In genomic region chr17:70527364-70527888, GRCh38 we compare ENCODE assay signal across 1 cellular context.
TF ChIP-seq lines count a peak whose summit lies in the region.

No MANE protein-coding gene starts in this region.

TF ChIP-seq in GM12878, 131 proteins besides CTCF, POLR2A, EP300 and RAD21 (continued from another document and continues in another):
- TF ChIP-seq MLLT1 (IDR thresholded peaks at IDR 0.05): no peak
- no peak for TF ChIP-seq CUX1 (IDR thresholded peaks at IDR 0.05; ENCODE audit: insufficient replicate concordance, low read depth, low read length)
- TF ChIP-seq NR2C1 (IDR thresholded peaks at IDR 0.05): no peak; the same call in 1 of the 2 replicates
- TF ChIP-seq IKZF1 (conservative IDR thresholded peaks at IDR 0.05): peak; percentile 75
- peak; percentile 35; the same call in 1 of the 2 replicates for TF ChIP-seq CREM (IDR thresholded peaks at IDR 0.05; ENCODE audit: low read depth)
- no peak for TF ChIP-seq BMI1 (IDR thresholded peaks at IDR 0.05; ENCODE audit: borderline replicate concordance)
- TF ChIP-seq NRF1 (conservative IDR thresholded peaks at IDR 0.05; ENCODE audit: low read depth, low read length): no peak
- TF ChIP-seq ZNF274 (IDR thresholded peaks at IDR 0.05; ENCODE audit: insufficient read depth, insufficient read length): no peak
- TF ChIP-seq ZNF217 (IDR thresholded peaks at IDR 0.05): no peak; the same call in 1 of the 2 replicates
- no peak for TF ChIP-seq ZNF687 (IDR thresholded peaks at IDR 0.05)
- no peak for TF ChIP-seq SMAD1 (IDR thresholded peaks at IDR 0.05; ENCODE audit: low read depth, partially characterized antibody)
- no peak for TF ChIP-seq BRCA1 (IDR thresholded peaks at IDR 0.05; ENCODE audit: low read depth, low read length)
- no peak for TF ChIP-seq NBN (IDR thresholded peaks at IDR 0.05)
- TF ChIP-seq ATF2 (IDR thresholded peaks at IDR 0.05; ENCODE audit: low read length): peak; percentile 55; the same call in 1 of the 2 replicates
- 0 out of 2 replicates have a peak, but pooled peaks have one; percentile 27 for TF ChIP-seq RELB (IDR thresholded peaks at IDR 0.05; ENCODE audit: low read depth)
- peak in 1 of 2 experiments; percentile 16; a peak in 2 of 4 replicates for TF ChIP-seq IKZF2 (IDR thresholded peaks at IDR 0.05)
- TF ChIP-seq MTA2 (IDR thresholded peaks at IDR 0.05; ENCODE audit: low read depth): peak; percentile 53
- TF ChIP-seq MEF2B (IDR thresholded peaks at IDR 0.05; ENCODE audit: partially characterized antibody, poor library complexity, severe bottlenecking): peak; percentile 74
- TF ChIP-seq NFIC (IDR thresholded peaks at IDR 0.05; ENCODE audit: low read depth, low read length): peak; percentile 78; the same call in 1 of the 2 replicates
- no peak for TF ChIP-seq EZH2 (IDR thresholded peaks at IDR 0.05; ENCODE audit: borderline replicate concordance, control insufficient read depth, low read depth, low read length)
- no peak for TF ChIP-seq HSF1 (IDR thresholded peaks at IDR 0.05; ENCODE audit: low read depth, low read length)
- TF ChIP-seq SUZ12 (IDR thresholded peaks at IDR 0.05; ENCODE audit: unreplicated experiment): no peak
- no peak for TF ChIP-seq ZBTB4 (CRISPR knock-in tag; IDR thresholded peaks at IDR 0.05)
- TF ChIP-seq CHD2 (IDR thresholded peaks at IDR 0.05; ENCODE audit: borderline replicate concordance, low read depth, low read length): no peak
- TF ChIP-seq MYC (IDR thresholded peaks at IDR 0.05; ENCODE audit: insufficient read depth, insufficient read length, insufficient replicate concordance, low read length, severe bottlenecking): no peak
- no peak for TF ChIP-seq HDAC2 (IDR thresholded peaks at IDR 0.05)
- TF ChIP-seq ETV6 (conservative IDR thresholded peaks at IDR 0.05 in 1 of 2, IDR thresholded peaks at IDR 0.05 in 1 of 2; ENCODE audit: borderline replicate concordance in 1 of 2, low read depth in 1 of 2): peak in 1 of 2 experiments; percentile 28; a peak in 1 of 4 replicates
- TF ChIP-seq RCOR1 (conservative IDR thresholded peaks at IDR 0.05; ENCODE audit: low read depth, low read length): no peak
- no peak for TF ChIP-seq ESRRA (IDR thresholded peaks at IDR 0.05; ENCODE audit: low read length)
- no peak for TF ChIP-seq POLR2AphosphoS2 (IDR thresholded peaks at IDR 0.05; ENCODE audit: low read depth, low read length)
- TF ChIP-seq USF1 (IDR thresholded peaks at IDR 0.05; ENCODE audit: borderline replicate concordance, extremely low read length, insufficient read depth, low read depth, low read length): no peak
- no peak for TF ChIP-seq CBX5 (IDR thresholded peaks at IDR 0.05; ENCODE audit: low read depth)
- no peak for TF ChIP-seq PML (IDR thresholded peaks at IDR 0.05; ENCODE audit: low read length)
- TF ChIP-seq CBX3 (IDR thresholded peaks at IDR 0.05; ENCODE audit: borderline replicate concordance, low read depth): no peak
- TF ChIP-seq ASH2L (IDR thresholded peaks at IDR 0.05; ENCODE audit: borderline replicate concordance, low read depth): no peak
- no peak for TF ChIP-seq TCF12 (IDR thresholded peaks at IDR 0.05; ENCODE audit: low read depth, low read length)
